ENCODE assay signal across 8 cellular contexts in the genomic region with DNA sequence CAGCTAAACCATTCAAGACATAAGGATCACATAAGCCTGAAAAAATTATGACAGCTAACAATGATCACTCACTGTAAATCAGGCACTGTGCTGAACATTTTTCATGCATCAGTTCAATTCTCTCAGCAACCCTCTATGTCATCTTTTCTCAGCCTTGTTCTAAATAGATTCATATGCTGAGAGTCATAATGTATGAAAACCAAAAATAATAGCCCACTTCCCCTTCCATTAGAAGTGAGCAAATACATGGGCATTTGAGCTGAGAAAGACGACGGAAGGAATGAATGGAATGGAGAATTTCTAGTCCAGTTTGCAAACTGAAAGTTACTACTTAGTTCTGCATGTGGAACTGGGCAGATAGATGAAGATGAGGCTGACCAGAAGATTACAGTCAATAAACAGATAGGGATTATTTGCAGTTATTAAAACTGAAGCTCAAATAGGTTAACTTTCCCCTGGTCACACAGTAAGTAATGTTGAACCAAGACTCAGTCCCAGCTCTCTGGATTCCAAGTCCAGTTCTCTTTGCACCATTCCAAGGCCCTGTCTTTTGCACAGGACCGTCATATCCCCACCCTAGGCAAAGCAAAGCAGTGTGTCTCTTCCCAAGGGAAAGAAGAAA. TPM values are rescaled to one million over a fixed set of nuclear protein-coding genes. Genes with fewer than 3 reads are reported as not detected.
DNase-seq lines count a peak whose midpoint lies in the region; ATAC-seq, FAIRE-seq and TF ChIP-seq lines count a peak whose summit lies in the region.

No MANE protein-coding gene starts in this region.

- peaks cover 25% of the 10 kb centered on the region for H3K27me3 Mint-ChIP-seq in nephron progenitor cell (ENCODE audit: low read depth, poor library complexity)
- H3K27me3 Mint-ChIP-seq in activated T-helper 2 cell treated with anti-CD3 and anti-CD28 coated beads, Interferon-gamma antibody, Interleukin-2, Interleukin-4, amounts not matched to agents 10 μg/mL and 5 μg/mL and 100 μg/mL, durations not matched to agents 14 hours and 24 hours and 36 hours (ENCODE audit: low read depth): peaks cover 57% of the 10 kb centered on the region

- TF ChIP-seq RAD21 in GM12878 (IDR thresholded peaks at IDR 0.05; ENCODE audit: insufficient read depth, low read depth, low read length): no peak

- SMC1A ChIA-PET in GM12878 (lab: Charles Lee; ENCODE audit: uncharacterized antibody, unreplicated experiment): interaction anchor here (0.6 to 2.6 kb wide), 27 partner anchors 9 to 502 kb away, joined by 3 to 17 read pairs (median 4); no protein-coding TSS in a partner anchor

- no peaks in the 10 kb centered on the region for H3K9me3 Mint-ChIP-seq in nephron progenitor cell
- H3K9me3 Mint-ChIP-seq in activated T-helper 2 cell treated with anti-CD3 and anti-CD28 coated beads, Interferon-gamma antibody, Interleukin-2, Interleukin-4, amounts not matched to agents 10 μg/mL and 5 μg/mL and 100 μg/mL, durations not matched to agents 14 hours and 24 hours and 36 hours: no peaks in the 10 kb centered on the region

- DNase-seq in GM03348 (ENCODE audit: low spot score): peak; percentile 64
- DNase-seq in GM12878 (ENCODE audit: low read depth, low spot score): peak; percentile 72
- DNase-seq in nephron progenitor cell: no peak
- DNase-seq in activated T-helper 2 cell treated with anti-CD3 and anti-CD28 coated beads, Interferon-gamma antibody, Interleukin-2, Interleukin-4, amounts not matched to agents 10 μg/mL and 5 μg/mL and 100 μg/mL, durations not matched to agents 14 hours and 24 hours and 36 hours (ENCODE audit: low spot score): no peak
- DNase-seq in islet precursor cell: no peak
- no peak for DNase-seq in NCI-H748 (lab: John Stamatoyannopoulos, UW; ENCODE audit: unreplicated experiment)
- no peak for DNase-seq in HuH-7 (ENCODE audit: low spot score)

- H3K4me3 ChIP-seq in GM12878: peak overlapping the region; percentile 80; the same call in 1 of the 2 replicates

- peaks cover 14% of the 10 kb centered on the region for H3K4me1 ChIP-seq in GM12878 (ENCODE audit: control insufficient read depth, insufficient read depth, low read length)

- TF ChIP-seq EP300 in GM12878 (IDR thresholded peaks at IDR 0.05; ENCODE audit: borderline replicate concordance in 1 of 2, control insufficient read depth in 1 of 2, low read depth in 2 of 2, low read length in 2 of 2): no peak

- in situ Hi-C loops in GM12878 (cut with MboI): no loop called here

- H3K79me2 ChIP-seq in GM12878 (ENCODE audit: control insufficient read depth, insufficient read depth, low read length): peaks cover 31% of the 10 kb centered on the region

- no peak for TF ChIP-seq POLR2A in GM12878 (IDR thresholded peaks at IDR 0.05; ENCODE audit: low read depth, low read length)

- peak overlapping the region; percentile 94 for H3K4me3 Mint-ChIP-seq in nephron progenitor cell
- H3K4me3 Mint-ChIP-seq in activated T-helper 2 cell treated with anti-CD3 and anti-CD28 coated beads, Interferon-gamma antibody, Interleukin-2, Interleukin-4, amounts not matched to agents 10 μg/mL and 5 μg/mL and 100 μg/mL, durations not matched to agents 14 hours and 24 hours and 36 hours (ENCODE audit: low read depth): no peak overlapping the region

- RAD21 ChIA-PET in GM12878 (lab: Charles Lee; ENCODE audit: unreplicated experiment): interaction anchor here (0.8 to 1.9 kb wide), 15 partner anchors 15 to 349 kb away, joined by 3 to 15 read pairs (median 4); a partner anchor contains a TSS

- CTCF ChIA-PET in GM12878 (lab: Yijun Ruan, JAX): interaction anchor here (0.9 to 2.9 kb wide), 7 partner anchors 10 to 213 kb away, joined by 3 to 8 read pairs (median 5); no protein-coding TSS in a partner anchor

- peak; percentile 79 for FAIRE-seq in GM12878 (lab: Jason Lieb, UNC)

- no peaks in the 10 kb centered on the region for H3K9me3 ChIP-seq in GM12878 (replicated peaks; ENCODE audit: control insufficient read depth, insufficient read depth, low read length)

- H3K4me1 Mint-ChIP-seq in nephron progenitor cell: peaks cover 15% of the 10 kb centered on the region
- H3K4me1 Mint-ChIP-seq in activated T-helper 2 cell treated with anti-CD3 and anti-CD28 coated beads, Interferon-gamma antibody, Interleukin-2, Interleukin-4, amounts not matched to agents 10 μg/mL and 5 μg/mL and 100 μg/mL, durations not matched to agents 14 hours and 24 hours and 36 hours (ENCODE audit: low read depth): peaks cover 9% of the 10 kb centered on the region

- no peaks in the 10 kb centered on the region for H4K20me1 ChIP-seq in GM12878 (ENCODE audit: control insufficient read depth, insufficient read depth)

- BruUV-seq in GM12878 (replicated peaks; lab: Mats Ljungman, UMichigan): TSS peak; percentile 84

- H3K27ac ChIP-seq in GM12878 (ENCODE audit: control insufficient read depth, insufficient read depth): peak overlapping the region; percentile 43

- H2AFZ ChIP-seq in GM12878 (ENCODE audit: control insufficient read depth, low read depth, low read length): no peak overlapping the region; the same call in 1 of the 2 replicates

- H3K36me3 Mint-ChIP-seq in nephron progenitor cell (ENCODE audit: low read depth): no peaks in the 10 kb centered on the region
- H3K36me3 Mint-ChIP-seq in activated T-helper 2 cell treated with anti-CD3 and anti-CD28 coated beads, Interferon-gamma antibody, Interleukin-2, Interleukin-4, amounts not matched to agents 10 μg/mL and 5 μg/mL and 100 μg/mL, durations not matched to agents 14 hours and 24 hours and 36 hours (ENCODE audit: low read depth): no peaks in the 10 kb centered on the region

- POLR2A ChIA-PET in GM12878 (lab: Charles Lee): interaction anchor here (0.7 to 1.7 kb wide), 10 partner anchors 9 to 516 kb away, joined by 3 to 6 read pairs (median 4); no protein-coding TSS in a partner anchor

- no peaks in the 10 kb centered on the region for H3K27me3 ChIP-seq in GM12878 (replicated peaks in 1 of 2; ENCODE audit: control insufficient read depth in 2 of 2, insufficient read depth in 2 of 2, low read length in 1 of 2)

- H3K9ac ChIP-seq in GM12878 (ENCODE audit: control insufficient read depth, insufficient read depth, low read length): no peak overlapping the region

- intact Hi-C loops in GM12878 (cut with micrococcal nuclease; ENCODE audit: unreplicated experiment): loop anchor here (1.0 to 10.0 kb wide), 3 partner anchors 21 to 348 kb away; no protein-coding TSS in a partner anchor
- intact Hi-C loops in activated T-helper 2 cell treated with anti-CD3 and anti-CD28 coated beads, Interferon-gamma antibody, Interleukin-2, Interleukin-4, amounts not matched to agents 10 μg/mL and 5 μg/mL and 100 μg/mL, durations not matched to agents 14 hours and 24 hours and 36 hours (cut with micrococcal nuclease): loop anchor here (5.0 kb wide), 1 partner anchor 265 kb away; no protein-coding TSS in a partner anchor

- H3K36me3 ChIP-seq in GM12878 (ENCODE audit: control insufficient read depth in 2 of 2, insufficient read depth in 2 of 2, low read length in 1 of 2): no peaks in the 10 kb centered on the region

- H3K4me2 ChIP-seq in GM12878 (ENCODE audit: control insufficient read depth, insufficient read depth): peak overlapping the region; percentile 72

- no peak overlapping the region for H3K27ac Mint-ChIP-seq in nephron progenitor cell
- H3K27ac Mint-ChIP-seq in activated T-helper 2 cell treated with anti-CD3 and anti-CD28 coated beads, Interferon-gamma antibody, Interleukin-2, Interleukin-4, amounts not matched to agents 10 μg/mL and 5 μg/mL and 100 μg/mL, durations not matched to agents 14 hours and 24 hours and 36 hours: no peak overlapping the region

- 23% methylated on average over 3 of the region's 3 CpGs for WGBS in GM12878 (ENCODE audit: insufficient coverage, insufficient replicate concordance, low lambda C conversion rate, missing lambda C conversion rate)

- TF ChIP-seq CTCF in GM12878 (IDR thresholded peaks at IDR 0.05 in 2 of 3, conservative IDR thresholded peaks at IDR 0.05 in 1 of 3; ENCODE audit: control insufficient read depth in 2 of 3, extremely low read depth in 1 of 3, insufficient read depth in 1 of 3, low read depth in 3 of 3, low read length in 3 of 3) (no peak), nephron progenitor cell (IDR thresholded peaks at IDR 0.05) (no peak)

- peak; percentile 19 for ATAC-seq in HG03103 (IDR thresholded peaks at IDR 0.05; ENCODE audit: low read depth, unreplicated experiment)
- peak; percentile 44 for ATAC-seq in GM12878

TF ChIP-seq in GM12878, 131 proteins besides CTCF, POLR2A, EP300 and RAD21 (continues in another document):
- TF ChIP-seq MEF2A (IDR thresholded peaks at IDR 0.05; ENCODE audit: insufficient read depth, low read depth, low read length): no peak

RNA-seq across cellular contexts. Expression of a gene that starts 1.6 kb away (rescaled TPM):
- 75.3 and 97.7 TPM in 2 replicates for total RNA-seq in GM12878 (2013; cell fraction: nucleolus; rRNA removed)
- 10.0 and 10.4 TPM in 2 replicates for total RNA-seq in GM12878 (2014; rRNA removed)
- 8.1 and 8.5 TPM in 2 replicates for total RNA-seq in GM12878 (2014; rRNA removed; fragmentation: Illumina TruSeq; extraction: Trizol)
- total RNA-seq in GM12878 (2021): 22.2 and 22.5 TPM in 2 replicates
- polyA plus RNA-seq in GM12878 (2011; ENCODE audit: low read depth): 2.5 TPM
- 6.5 and 6.9 TPM in 2 replicates for polyA plus RNA-seq in GM12878 (2011; rRNA removed)
- polyA plus RNA-seq in GM12878 (2011; cell fraction: cytosol; rRNA removed): 7.1 and 7.4 TPM in 2 replicates
- polyA plus RNA-seq in GM12878 (2011; cell fraction: nucleus; rRNA removed): 9.4 and 10.8 TPM in 2 replicates
- 3.5 and 4.4 TPM in 2 replicates for polyA plus RNA-seq in GM12878 (2012)
- polyA plus RNA-seq in GM12878 (2014; fragmentation: Illumina TruSeq; extraction: Trizol): 10.1 and 10.8 TPM in 2 replicates
- polyA plus RNA-seq in GM12878 (2014; fragmentation: Nextera tagmentation; extraction: Ambion mirVana): 10 to 100 TPM in 1 of 2 experiments, 1 to 10 TPM in 1; 4.5 to 10.7 TPM
- 7.1 and 8.8 TPM in 2 replicates for polyA plus RNA-seq in GM12878 (2014; rRNA removed)
- 10 to 100 TPM; 16.2 to 18.4 TPM for polyA plus RNA-seq in GM12878 (2016; fragmentation: Nextera tagmentation; extraction: Ambion mirVana)
- polyA minus RNA-seq in GM12878 (2011; rRNA and poly(A)+ RNA removed): 33.0 and 48.6 TPM in 2 replicates
- polyA minus RNA-seq in GM12878 (2011; cell fraction: cytosol; rRNA and poly(A)+ RNA removed): 10.5 and 13.1 TPM in 2 replicates
- polyA minus RNA-seq in GM12878 (2011; cell fraction: nucleus; rRNA and poly(A)+ RNA removed): 19.3 and 32.3 TPM in 2 replicates
- total RNA-seq in activated T-helper 2 cell treated with anti-CD3 and anti-CD28 coated beads, Interferon-gamma antibody, Interleukin-2, Interleukin-4, amounts not matched to agents 10 μg/mL and 5 μg/mL and 100 μg/mL, durations not matched to agents 14 hours and 24 hours and 36 hours: 1.1 and 1.4 TPM in 2 replicates

Comparison
In these comparisons a context has a peak if more than half of its experiments do, and no peak if none do; other contexts are left out.
1. DNase-seq: peak in GM03348 (single experiment) and GM12878 (single experiment); none in nephron progenitor cell (single experiment), activated T-helper 2 cell treated with anti-CD3 and anti-CD28 coated beads, Interferon-gamma antibody, Interleukin-2, Interleukin-4, amounts not matched to agents 10 μg/mL and 5 μg/mL and 100 μg/mL, durations not matched to agents 14 hours and 24 hours and 36 hours (single experiment), islet precursor cell (single experiment), NCI-H748 (single experiment) and HuH-7 (single experiment).